Comparison of ENCODE assay signal across 28 cellular contexts in the genomic region with DNA sequence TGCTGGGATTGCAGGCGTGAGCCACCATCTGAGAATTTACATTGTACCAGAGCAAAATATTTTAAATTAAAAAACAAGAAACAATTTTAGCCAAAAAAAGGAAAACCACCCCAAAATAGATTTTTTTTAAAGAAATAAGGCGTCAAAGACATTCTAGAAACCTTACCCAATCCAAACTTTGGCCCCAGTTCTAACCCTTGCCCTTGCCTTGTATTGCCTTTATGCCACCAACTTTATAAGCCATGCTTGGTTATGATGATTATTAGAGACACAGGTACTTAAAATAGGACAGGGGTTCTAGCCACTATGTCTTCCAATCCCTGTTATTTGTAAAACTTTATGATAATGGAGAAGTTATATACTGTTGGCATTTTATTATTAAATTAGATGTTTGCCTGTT.
"Had no signal": no experiment of that assay in that cellular context is flagged by ENCODE, and none has a peak within 500 bp of the region (broad histone marks: within the 10 kb centered on the region; RNA-seq: fewer than 3 reads in every experiment).

No MANE protein-coding gene starts in this region.

- H3K4me3 ChIP-seq: colonic mucosa, coronary artery, dorsolateral prefrontal cortex, esophagus muscularis mucosa, esophagus squamous epithelium, gastrocnemius medialis, gastroesophageal sphincter, heart left ventricle, heart right ventricle had no signal

- H3K27me3 ChIP-seq: colonic mucosa, dorsolateral prefrontal cortex, esophagus muscularis mucosa, esophagus squamous epithelium, foreskin keratinocyte, gastrocnemius medialis, gastroesophageal sphincter, heart left ventricle, heart right ventricle had no signal

- H3K4me1 ChIP-seq: colonic mucosa, esophagus muscularis mucosa, esophagus squamous epithelium, foreskin keratinocyte, gastrocnemius medialis, gastroesophageal sphincter, heart left ventricle, heart right ventricle had no signal

- FAIRE-seq: colon, endometrium, endothelial cell of umbilical vein, frontal cortex had no signal

- H3K9me3 ChIP-seq: colonic mucosa, esophagus muscularis mucosa, esophagus squamous epithelium, gastrocnemius medialis, gastroesophageal sphincter, heart left ventricle, heart right ventricle had no signal

- DNase-seq: colonic mucosa; cortex of kidney; dermis blood vessel endothelial cell; dorsolateral prefrontal cortex; effector CD4-positive, alpha-beta T cell; effector CD8-positive, alpha-beta T cell; effector memory CD4-positive, alpha-beta T cell; effector memory CD8-positive, alpha-beta T cell; endodermal cell; erythroblast; esophagus squamous epithelium; foreskin fibroblast; foreskin keratinocyte; foreskin melanocyte; gastrocnemius medialis; glutamatergic neuron; head of caudate nucleus; heart left ventricle; heart right ventricle had no signal

- H3K27ac ChIP-seq: colonic mucosa, coronary artery, dorsolateral prefrontal cortex, epithelial cell of prostate, esophagus muscularis mucosa, esophagus squamous epithelium, foreskin keratinocyte, gastrocnemius medialis, gastroesophageal sphincter, heart left ventricle, heart right ventricle had no signal

- ATAC-seq: effector memory CD8-positive, alpha-beta T cell; esophagus mucosa; foreskin keratinocyte; gastrocnemius medialis; gastroesophageal sphincter; heart left ventricle; heart right ventricle had no signal
